13 cellular contexts compared by ENCODE assay signal in the genomic region with DNA sequence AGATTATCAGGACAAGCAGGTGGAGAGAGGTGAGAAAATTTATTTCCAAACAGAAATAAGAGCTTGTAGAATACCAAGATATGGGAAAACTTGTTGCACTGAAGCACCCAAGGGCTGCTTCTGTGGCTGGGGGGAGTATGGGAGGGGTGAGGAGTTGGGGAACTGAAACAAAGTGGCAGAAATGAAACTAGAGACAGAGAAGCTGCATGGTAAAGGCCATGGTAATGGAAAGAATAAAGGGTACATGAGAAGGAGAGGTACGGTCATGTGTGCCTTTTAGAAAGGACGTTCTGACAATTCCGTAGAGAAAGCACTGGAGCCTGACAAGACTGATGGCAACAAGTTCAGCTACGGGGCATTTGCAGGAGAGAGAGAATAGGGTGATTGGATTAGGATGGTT. TPM values are rescaled to one million over a fixed set of nuclear protein-coding genes. Genes with fewer than 3 reads are reported as not detected.
DNase-seq lines count a peak whose midpoint lies in the region; ATAC-seq and TF ChIP-seq lines count a peak whose summit lies in the region.
"Had no signal": no experiment of that assay in that cellular context is flagged by ENCODE, and none has a peak within 500 bp of the region (broad histone marks: within the 10 kb centered on the region; RNA-seq: fewer than 3 reads in every experiment).

No MANE protein-coding gene starts in this region.

- H3K27me3 ChIP-seq in Caco-2 (replicated peaks; ENCODE audit: control insufficient read depth, insufficient read depth, low read length) (no peaks in the 10 kb centered on the region), testis (no peaks in the 10 kb centered on the region)

- H3K27ac ChIP-seq in testis = no peak overlapping the region

- POLR2A ChIA-PET in Caco-2 (lab: Charles Lee) = no interaction called here

- H3K4me3 Mint-ChIP-seq in Caco-2 (ENCODE audit: unreplicated experiment) = no peak overlapping the region
- H3K4me3 Mint-ChIP-seq: nephron had no signal

- peak; percentile 59 for ATAC-seq in GM19043 (IDR thresholded peaks at IDR 0.05; ENCODE audit: low read depth, unreplicated experiment)
- peak; percentile 93 for ATAC-seq in HG02759 (IDR thresholded peaks at IDR 0.05; ENCODE audit: unreplicated experiment)
- no peak for ATAC-seq in HG03025 (IDR thresholded peaks at IDR 0.05; ENCODE audit: low FRiP score, unreplicated experiment)

- peaks cover 10% of the 10 kb centered on the region for H3K9me3 Mint-ChIP-seq in Caco-2 (ENCODE audit: unreplicated experiment)

- H3K4me1 Mint-ChIP-seq in Caco-2 (ENCODE audit: low read depth, unreplicated experiment) = peaks cover 11% of the 10 kb centered on the region

- no peak for TF ChIP-seq POLR2A in testis (IDR thresholded peaks at IDR 0.05)

- CTCF ChIA-PET in Caco-2 (lab: Charles Lee) = interaction anchor here (0.5 kb wide), 1 partner anchor 1854 kb away, joined by 3 read pairs; no protein-coding TSS in a partner anchor

- no TSS peak for BruUV-seq in Caco-2 (replicated peaks; lab: Mats Ljungman, UMichigan)

- intact Hi-C loops in Caco-2 (cut with micrococcal nuclease; ENCODE audit: unreplicated experiment) (no loop called here), testis (cut with DNase I; ENCODE audit: low total_unique reads) (no loop called here)

- peaks cover 12% of the 10 kb centered on the region for H3K9me3 ChIP-seq in Caco-2
- no peaks in the 10 kb centered on the region for H3K9me3 ChIP-seq in testis

- H3K36me3 ChIP-seq in Caco-2 (ENCODE audit: control insufficient read depth, insufficient read depth, low read length) (no peaks in the 10 kb centered on the region), testis (ENCODE audit: low read depth, missing control alignments) (no peaks in the 10 kb centered on the region)

- 86 to 88% methylated on average over 4 of the region's 4 CpGs for WGBS in testis, 2 donors

- H3K27ac Mint-ChIP-seq in Caco-2 (ENCODE audit: unreplicated experiment) = no peak overlapping the region
- H3K27ac Mint-ChIP-seq: nephron had no signal

- no peak for TF ChIP-seq CTCF in Caco-2 (IDR thresholded peaks at IDR 0.05; ENCODE audit: insufficient read depth in 1 of 2, low read depth in 1 of 2, low read length in 1 of 2, severe bottlenecking in 1 of 2, unreplicated experiment in 1 of 2)
- TF ChIP-seq CTCF in testis (IDR thresholded peaks at IDR 0.05) = no peak

- H3K36me3 Mint-ChIP-seq in Caco-2 (ENCODE audit: insufficient read depth, unreplicated experiment) = no peaks in the 10 kb centered on the region

- H3K27me3 Mint-ChIP-seq in Caco-2 (ENCODE audit: insufficient read depth, unreplicated experiment) = no peaks in the 10 kb centered on the region

- DNase-seq in NAMALWA (ENCODE audit: low spot score) (peak; percentile 6), putamen (ENCODE audit: low spot score) (peak; percentile 12), Caco-2 (no peak), testis (no peak), NCI-H2171 treated with DMSO at 0.1 percent for 48 hours (lab: John Stamatoyannopoulos, UW) (no peak)
- DNase-seq: activated CD4-positive, alpha-beta T cell treated with anti-CD3 and anti-CD28 coated beads, Interleukin-2, amount 50 U/mL, for 48 hours; activated naive CD4-positive, alpha-beta T cell treated with anti-CD3 and anti-CD28 coated beads, Interleukin-2, amount 50 U/mL, for 16 hours; NCI-H524 had no signal

- peaks cover 22% of the 10 kb centered on the region for H3K4me1 ChIP-seq in Caco-2
- H3K4me1 ChIP-seq in testis = peaks cover 4% of the 10 kb centered on the region

- H3K4me3 ChIP-seq in Caco-2 (ENCODE audit: low read depth, low read length) = no peak overlapping the region
- no peak overlapping the region for H3K4me3 ChIP-seq in testis
- H3K4me3 ChIP-seq: smooth muscle cell had no signal

RNA-seq across cellular contexts. Expression of gene RIN2, which starts 51.6 kb away (rescaled TPM):
- total RNA-seq in Caco-2 (2022) (35.2 and 36.7 TPM in 2 replicates), testis (10 to 100 TPM; 16.0 to 29.2 TPM)
- polyA plus RNA-seq in testis (ENCODE audit: insufficient read depth, low read depth, low replicate concordance) = 9.1 TPM

Comparison
In these comparisons a context has a peak if more than half of its experiments do, and no peak if none do; other contexts are left out.
1. DNase-seq: peak in NAMALWA (single experiment) and putamen (single experiment); none in Caco-2 (0 of 2), testis (single experiment) and NCI-H2171 treated with DMSO at 0.1 percent for 48 hours (single experiment).